ENCODE assay signal across 8 cellular contexts in the genomic region with DNA sequence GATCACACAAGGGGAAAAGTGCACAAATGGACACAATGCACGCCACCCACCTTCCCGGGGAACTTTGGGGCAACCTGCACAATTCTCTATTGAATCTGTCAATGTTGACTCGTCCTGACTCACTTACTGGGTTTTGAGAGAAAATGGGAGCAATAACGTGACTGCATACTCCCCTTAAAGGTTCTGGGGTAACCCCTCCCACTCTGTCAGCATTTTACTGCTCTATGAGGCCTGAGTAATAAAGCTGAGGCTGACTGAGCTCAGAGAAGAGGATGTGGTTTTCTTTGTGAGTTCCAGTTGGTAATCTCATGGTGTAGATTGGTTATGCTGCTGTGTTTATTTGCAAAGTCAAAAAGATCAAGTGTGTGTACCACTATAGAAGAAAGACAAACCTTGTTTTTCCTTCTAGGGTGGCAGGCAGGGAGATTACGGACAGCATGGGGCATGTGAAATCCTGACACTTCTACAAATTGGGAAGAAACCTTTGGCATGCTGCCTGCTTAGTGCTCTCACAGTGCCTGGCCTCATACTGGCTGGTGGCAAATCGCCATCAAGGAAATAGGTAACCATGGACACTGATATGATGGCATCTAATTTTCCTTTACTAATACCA. TPM values are rescaled to one million over a fixed set of nuclear protein-coding genes. Genes with fewer than 3 reads are reported as not detected.
DNase-seq lines count a peak whose midpoint lies in the region; ATAC-seq, FAIRE-seq and TF ChIP-seq lines count a peak whose summit lies in the region.

No MANE protein-coding gene starts in this region.

- H3K4me3 ChIP-seq in colonic mucosa (no peak overlapping the region), skin epidermis (no peak overlapping the region), BE2C (ENCODE audit: low read depth, low read length) (no peak overlapping the region)

- peak; percentile 95 for ATAC-seq in GM21529 (IDR thresholded peaks at IDR 0.05; ENCODE audit: unreplicated experiment)

- TF ChIP-seq CTCF in colonic mucosa (IDR thresholded peaks at IDR 0.05) (no peak), BE2C (IDR thresholded peaks at IDR 0.05; ENCODE audit: low read depth, low read length) (no peak)

- H3K9ac ChIP-seq in colonic mucosa (ENCODE audit: low read depth in 2 of 2, low read length in 2 of 2): peak overlapping the region in 1 of 2 donors; percentile 72

- FAIRE-seq in HTR-8/SVneo (lab: Jason Lieb, UNC): no peak

- H3K36me3 ChIP-seq in colonic mucosa (peaks cover 4% of the 10 kb centered on the region), BE2C (peaks cover 58% of the 10 kb centered on the region)

- no peaks in the 10 kb centered on the region for H3K9me3 ChIP-seq in colonic mucosa
- H3K9me3 ChIP-seq in BE2C: no peaks in the 10 kb centered on the region

- intact Hi-C loops in colonic mucosa (cut with DNase I): no loop called here

- peak; percentile 100 for DNase-seq in GF-D8 (lab: John Stamatoyannopoulos, UW)
- DNase-seq in HTR-8/SVneo (ENCODE audit: insufficient read length, low spot score): peak; percentile 68
- DNase-seq in UCSD-AML1 (lab: John Stamatoyannopoulos, UW; ENCODE audit: unreplicated experiment): peak; percentile 31
- DNase-seq in colonic mucosa: peak; percentile 66
- DNase-seq in BE2C: no peak
- DNase-seq in iPS-NIHi11 (ENCODE audit: low spot score): no peak

- H3K4me1 ChIP-seq in colonic mucosa (peaks cover 23% of the 10 kb centered on the region), BE2C (no peaks in the 10 kb centered on the region)

- H3K27ac ChIP-seq in colonic mucosa (peak overlapping the region; percentile 76), skin epidermis (peak overlapping the region in 18 of 21 experiments; percentile 23 to 93 (median 71))

- no peaks in the 10 kb centered on the region for H3K27me3 ChIP-seq in colonic mucosa
- no peaks in the 10 kb centered on the region for H3K27me3 ChIP-seq in BE2C

RNA-seq across cellular contexts. Expression of gene APOA1, which starts 16.1 kb away (rescaled TPM):
- 1 to 10 TPM in 1 of 2 donors, under 1 TPM in 1; 0.53 to 6.6 TPM for total RNA-seq in colonic mucosa
- 1.1 TPM for polyA plus RNA-seq in BE2C (2012; ENCODE audit: insufficient read depth, insufficient read length, low read depth)

RNA-seq across cellular contexts. Expression of gene APOC3, which starts 23.9 kb away (rescaled TPM):
- total RNA-seq in colonic mucosa: 1 to 10 TPM in 1 of 2 donors, not detected in 1; 5.7 TPM
- 1.3 TPM for polyA plus RNA-seq in BE2C (2012; ENCODE audit: insufficient read depth, insufficient read length, low read depth)

RNA-seq across cellular contexts. Expression of gene APOA4, which starts 30.5 kb away (rescaled TPM):
- total RNA-seq in colonic mucosa: not detected
- polyA plus RNA-seq in BE2C (2012; ENCODE audit: insufficient read depth, insufficient read length, low read depth): not detected

Comparison
In these comparisons a context has a peak if more than half of its experiments do, and no peak if none do; other contexts are left out.
1. DNase-seq: peak in GF-D8 (single experiment), HTR-8/SVneo (single experiment), UCSD-AML1 (single experiment) and colonic mucosa (single experiment); none in BE2C (single experiment) and iPS-NIHi11 (single experiment).